Comparison of ENCODE assay signal across 18 cellular contexts in genomic region chr4:11436084-11436483, GRCh38.
DNase-seq lines count a peak whose midpoint lies in the region; ATAC-seq and TF ChIP-seq lines count a peak whose summit lies in the region.
"Had no signal": no experiment of that assay in that cellular context is flagged by ENCODE, and none has a peak within 500 bp of the region (broad histone marks: within the 10 kb centered on the region; RNA-seq: fewer than 3 reads in every experiment).

No MANE protein-coding gene starts in this region.

- H3K4me1 ChIP-seq in BLaER1 (peaks cover 20% of the 10 kb centered on the region), MM.1S (ENCODE audit: low read length) (peaks cover 9% of the 10 kb centered on the region; the same call in 1 of the 2 replicates)
- H3K4me1 ChIP-seq: ascending aorta had no signal

- no peaks in the 10 kb centered on the region for H3K79me2 ChIP-seq in MM.1S (ENCODE audit: low read length)

- H4K20me1 ChIP-seq in BLaER1 (no peaks in the 10 kb centered on the region), MM.1S (ENCODE audit: insufficient read depth, low read length) (no peaks in the 10 kb centered on the region)

- ATAC-seq in GM19035 (IDR thresholded peaks at IDR 0.05; ENCODE audit: unreplicated experiment), result peak; percentile 70
- peak; percentile 66 for ATAC-seq in HG02623 (IDR thresholded peaks at IDR 0.05; ENCODE audit: unreplicated experiment)
- ATAC-seq in HG02973 (IDR thresholded peaks at IDR 0.05; ENCODE audit: unreplicated experiment), result no peak

- H3K36me3 ChIP-seq in BLaER1, result no peaks in the 10 kb centered on the region
- no peaks in the 10 kb centered on the region for H3K36me3 ChIP-seq in MM.1S (replicated peaks; ENCODE audit: insufficient read depth, low read length)
- H3K36me3 ChIP-seq: ascending aorta, thoracic aorta had no signal

- in situ Hi-C loops in KBM-7 (cut with MboI; ENCODE audit: low pct_unique_long_range_greater_than_20kb, low sequenced_read_pairs), result no loop called here

- no peak overlapping the region for H3K4me3 ChIP-seq in BLaER1
- no peak overlapping the region for H3K4me3 ChIP-seq in MM.1S (ENCODE audit: low read length)
- H3K4me3 ChIP-seq: ascending aorta, coronary artery, thoracic aorta had no signal

- H3K27ac ChIP-seq in BLaER1, result no peak overlapping the region
- H3K27ac ChIP-seq in MM.1S (ENCODE audit: low read length), result no peak overlapping the region
- H3K27ac ChIP-seq: ascending aorta, coronary artery, thoracic aorta, VCaP had no signal

- H3K27me3 ChIP-seq in BLaER1 (no peaks in the 10 kb centered on the region; the same call in 1 of the 2 replicates), MM.1S (replicated peaks; ENCODE audit: insufficient read depth, low read length) (no peaks in the 10 kb centered on the region)
- H3K27me3 ChIP-seq: ascending aorta had no signal

- no peaks in the 10 kb centered on the region for H3K9me2 ChIP-seq in MM.1S (replicated peaks; ENCODE audit: insufficient read depth, low read length)

- no peak overlapping the region for H2AFZ ChIP-seq in MM.1S (ENCODE audit: low read length)

- no peak for TF ChIP-seq CTCF in MM.1S (IDR thresholded peaks at IDR 0.05; ENCODE audit: low read length)

- H3K9me3 ChIP-seq in BLaER1, result no peaks in the 10 kb centered on the region
- no peaks in the 10 kb centered on the region for H3K9me3 ChIP-seq in MM.1S (replicated peaks; ENCODE audit: insufficient read depth, low read length)
- H3K9me3 ChIP-seq: ascending aorta, thoracic aorta had no signal

- DNase-seq in MM.1S (no peak), KBM-7 (no peak), AG20443 (ENCODE audit: low spot score) (no peak)
- DNase-seq in activated naive CD4-positive, alpha-beta T cell (lab: John Stamatoyannopoulos, UW), result no peak
- DNase-seq: activated gamma-delta T cell; CD4-positive, CD25-positive, alpha-beta regulatory T cell; erythroblast; GDM1; NCI-H1930; retina had no signal

- no peaks in the 10 kb centered on the region; the same call in 1 of the 2 replicates for H3F3A ChIP-seq in MM.1S (ENCODE audit: insufficient read depth, low read length)

- H3K4me2 ChIP-seq in BLaER1 (peak overlapping the region; percentile 65), MM.1S (ENCODE audit: low read depth, low read length) (peak overlapping the region; percentile 15; the same call in 1 of the 2 replicates)

- H3K9ac ChIP-seq in BLaER1 (no peak overlapping the region), MM.1S (ENCODE audit: low read length) (no peak overlapping the region)
